ENCODE assay signal across 10 cellular contexts in the genomic region with DNA sequence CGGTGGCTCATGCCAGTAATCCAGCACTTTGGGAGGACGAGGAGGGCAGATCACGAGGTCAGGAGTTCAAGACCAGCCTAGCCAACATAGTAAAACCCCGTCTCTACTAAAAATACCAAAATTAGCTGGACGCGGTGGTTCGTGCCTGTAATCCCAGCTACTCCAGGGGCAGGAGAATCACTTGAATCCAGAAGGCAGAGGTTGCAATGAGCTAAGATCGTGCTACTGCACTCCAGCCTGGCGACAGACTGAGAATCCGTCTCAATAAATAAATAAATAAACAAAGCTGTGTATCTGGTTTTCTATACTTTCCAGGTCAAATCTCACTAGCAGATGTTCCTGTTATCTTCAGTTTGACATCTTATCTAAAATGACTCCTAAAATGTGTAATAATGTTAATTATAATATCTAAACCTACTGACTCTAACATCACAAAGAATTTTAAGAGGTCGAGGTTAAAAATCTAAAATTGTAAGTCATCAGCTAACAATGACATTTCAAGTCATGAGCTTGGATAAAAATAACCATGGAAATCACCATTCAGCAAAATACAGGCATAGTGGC. TPM values are rescaled to one million over a fixed set of nuclear protein-coding genes. Genes with fewer than 3 reads are reported as not detected.
DNase-seq lines count a peak whose midpoint lies in the region; ATAC-seq and TF ChIP-seq lines count a peak whose summit lies in the region.
"Had no signal": no experiment of that assay in that cellular context is flagged by ENCODE, and none has a peak within 500 bp of the region (broad histone marks: within the 10 kb centered on the region; RNA-seq: fewer than 3 reads in every experiment).

No MANE protein-coding gene starts in this region.

- no peaks in the 10 kb centered on the region for H3K9me3 Mint-ChIP-seq in natural killer cell treated with Interleukin-12 subunit alpha and Interleukin-12 subunit beta and Interleukin-15 and Interleukin-18, amount 100 ng/mL, for 72 hours
- H3K9me3 Mint-ChIP-seq in natural killer cell, result no peaks in the 10 kb centered on the region
- H3K9me3 Mint-ChIP-seq: memory B cell had no signal

- ATAC-seq in natural killer cell treated with Interleukin-12 subunit alpha and Interleukin-12 subunit beta and Interleukin-15 and Interleukin-18, amount 100 ng/mL, for 72 hours, result no peak
- ATAC-seq in natural killer cell (no peak), left cardiac atrium (no peak), GM21528 (IDR thresholded peaks at IDR 0.05; ENCODE audit: low FRiP score, unreplicated experiment) (no peak)

- no peaks in the 10 kb centered on the region for H3K36me3 ChIP-seq in kidney epithelial cell (ENCODE audit: control insufficient read depth, insufficient read depth, low read length)

- no peak overlapping the region for H3K27ac Mint-ChIP-seq in natural killer cell treated with Interleukin-12 subunit alpha and Interleukin-12 subunit beta and Interleukin-15 and Interleukin-18, amount 100 ng/mL, for 72 hours
- H3K27ac Mint-ChIP-seq in natural killer cell, result no peak overlapping the region
- H3K27ac Mint-ChIP-seq: memory B cell had no signal

- H3K27me3 Mint-ChIP-seq in natural killer cell treated with Interleukin-12 subunit alpha and Interleukin-12 subunit beta and Interleukin-15 and Interleukin-18, amount 100 ng/mL, for 72 hours, result no peaks in the 10 kb centered on the region
- H3K27me3 Mint-ChIP-seq in natural killer cell (ENCODE audit: low read depth in 2 of 2), result no peaks in the 10 kb centered on the region
- H3K27me3 Mint-ChIP-seq: memory B cell had no signal

- peaks cover 0 to 7% of the 10 kb centered on the region in 2 donors for H3K4me1 Mint-ChIP-seq in natural killer cell treated with Interleukin-12 subunit alpha and Interleukin-12 subunit beta and Interleukin-15 and Interleukin-18, amount 100 ng/mL, for 72 hours (ENCODE audit: low read depth in 2 of 2)
- H3K4me1 Mint-ChIP-seq in natural killer cell, result no peaks in the 10 kb centered on the region

- H3K4me3 ChIP-seq in astrocyte of the cerebellum (ENCODE audit: low read depth, low read length) (peak overlapping the region; percentile 97), kidney epithelial cell (ENCODE audit: low read depth, low read length) (peak overlapping the region; percentile 98)

- no peak for DNase-seq in natural killer cell treated with Interleukin-12 subunit alpha and Interleukin-12 subunit beta and Interleukin-15 and Interleukin-18, amount 100 ng/mL, for 72 hours (ENCODE audit: low spot score)
- DNase-seq in natural killer cell (no peak), astrocyte of the cerebellum (ENCODE audit: low read depth) (no peak), kidney epithelial cell (ENCODE audit: low read depth) (no peak), UCSD-AML1 (lab: John Stamatoyannopoulos, UW; ENCODE audit: unreplicated experiment) (no peak), left cardiac atrium (no peak)
- DNase-seq in stimulated activated CD4-positive, alpha-beta T cell treated with anti-CD3 and anti-CD28 coated beads, Interleukin-4, amount 100 ng/mL, for 24 hours, result no peak
- DNase-seq: activated CD4-positive, CD25-positive, alpha-beta regulatory T cell had no signal

- in situ Hi-C loops in astrocyte of the cerebellum (cut with HindIII; ENCODE audit: low sequenced_read_pairs), result no loop called here

- intact Hi-C loops in natural killer cell (cut with micrococcal nuclease) (loop anchor here (5.0 to 10.0 kb wide), 2 partner anchors 422 to 446 kb away; partner anchors contain the start of genes EAPP and NFKBIA), left cardiac atrium (cut with DNase I) (loop anchor here in 1 of 2 donors (10.0 kb wide), 1 partner anchor 106 kb away; the partner anchor contains the start of gene BAZ1A)

- TF ChIP-seq CTCF in natural killer cell (IDR thresholded peaks at IDR 0.05), result no peak
- TF ChIP-seq CTCF in astrocyte of the cerebellum (IDR thresholded peaks at IDR 0.05; ENCODE audit: low read depth, low read length, missing control alignments), result no peak
- TF ChIP-seq CTCF in kidney epithelial cell (IDR thresholded peaks at IDR 0.05; ENCODE audit: insufficient read depth, low read length, poor library complexity, severe bottlenecking), result no peak

- no peaks in the 10 kb centered on the region for H3K27me3 ChIP-seq in kidney epithelial cell (ENCODE audit: control insufficient read depth, insufficient read depth, low read length)

- peaks cover 4% of the 10 kb centered on the region for H3K36me3 Mint-ChIP-seq in natural killer cell treated with Interleukin-12 subunit alpha and Interleukin-12 subunit beta and Interleukin-15 and Interleukin-18, amount 100 ng/mL, for 72 hours
- H3K36me3 Mint-ChIP-seq in natural killer cell, result no peaks in the 10 kb centered on the region

- H3K4me3 Mint-ChIP-seq in natural killer cell treated with Interleukin-12 subunit alpha and Interleukin-12 subunit beta and Interleukin-15 and Interleukin-18, amount 100 ng/mL, for 72 hours, result peak overlapping the region; percentile 32
- H3K4me3 Mint-ChIP-seq in natural killer cell, result no peak overlapping the region

RNA-seq across cellular contexts. Expression of gene SRP54, which starts 2.4 kb away (rescaled TPM):
- total RNA-seq in natural killer cell treated with Interleukin-12 subunit alpha and Interleukin-12 subunit beta and Interleukin-15 and Interleukin-18, amount 100 ng/mL, for 72 hours, result 10 to 100 TPM; 66.1 to 84.8 TPM
- 10 to 100 TPM; 41.2 to 63.2 (median 48.8) TPM for total RNA-seq in natural killer cell
- total RNA-seq in kidney epithelial cell, result 58.5 and 66.3 TPM in 2 replicates
- total RNA-seq in left cardiac atrium, result 10 to 100 TPM; 28.6 to 38.2 TPM
